In genomic region chr4:167023359-167023925, GRCh38 we compare ENCODE assay signal across 1 cellular context.
TF ChIP-seq lines count a peak whose summit lies in the region.

No MANE protein-coding gene starts in this region.

TF ChIP-seq in GM12878, 131 proteins besides CTCF, POLR2A, EP300 and RAD21 (continued from another document):
- TF ChIP-seq, protein P1, sequence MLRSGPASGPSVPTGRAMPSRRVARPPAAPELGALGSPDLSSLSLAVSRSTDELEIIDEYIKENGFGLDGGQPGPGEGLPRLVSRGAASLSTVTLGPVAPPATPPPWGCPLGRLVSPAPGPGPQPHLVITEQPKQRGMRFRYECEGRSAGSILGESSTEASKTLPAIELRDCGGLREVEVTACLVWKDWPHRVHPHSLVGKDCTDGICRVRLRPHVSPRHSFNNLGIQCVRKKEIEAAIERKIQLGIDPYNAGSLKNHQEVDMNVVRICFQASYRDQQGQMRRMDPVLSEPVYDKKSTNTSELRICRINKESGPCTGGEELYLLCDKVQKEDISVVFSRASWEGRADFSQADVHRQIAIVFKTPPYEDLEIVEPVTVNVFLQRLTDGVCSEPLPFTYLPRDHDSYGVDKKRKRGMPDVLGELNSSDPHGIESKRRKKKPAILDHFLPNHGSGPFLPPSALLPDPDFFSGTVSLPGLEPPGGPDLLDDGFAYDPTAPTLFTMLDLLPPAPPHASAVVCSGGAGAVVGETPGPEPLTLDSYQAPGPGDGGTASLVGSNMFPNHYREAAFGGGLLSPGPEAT (IDR thresholded peaks at IDR 0.05; ENCODE audit: low read depth), result no peak
- TF ChIP-seq BMI1 (IDR thresholded peaks at IDR 0.05; ENCODE audit: borderline replicate concordance) (no peak), CHD1 (IDR thresholded peaks at IDR 0.05; ENCODE audit: low read depth, low read length) (no peak), BACH1 (IDR thresholded peaks at IDR 0.05; ENCODE audit: borderline replicate concordance) (no peak), IKZF1 (conservative IDR thresholded peaks at IDR 0.05) (peak; percentile 50; the same call in 1 of the 2 replicates), FOXM1 (IDR thresholded peaks at IDR 0.05; ENCODE audit: low read depth, low read length) (0 out of 2 replicates have a peak, but pooled peaks have one; percentile 19), RELA (IDR thresholded peaks at IDR 0.05; ENCODE audit: borderline replicate concordance, partially characterized antibody) (no peak), ZNF24 (IDR thresholded peaks at IDR 0.05) (no peak), IKZF2 (IDR thresholded peaks at IDR 0.05) (peak; percentile 48 to 62; a peak in 3 of 4 replicates), NR2F1 (conservative IDR thresholded peaks at IDR 0.05) (0 out of 2 replicates have a peak, but pooled peaks have one; percentile 31), TCF12 (IDR thresholded peaks at IDR 0.05; ENCODE audit: low read depth, low read length) (no peak), ASH2L (IDR thresholded peaks at IDR 0.05; ENCODE audit: borderline replicate concordance, low read depth) (no peak)
